Comparison of ENCODE assay signal across 1 cellular context in the genomic region with DNA sequence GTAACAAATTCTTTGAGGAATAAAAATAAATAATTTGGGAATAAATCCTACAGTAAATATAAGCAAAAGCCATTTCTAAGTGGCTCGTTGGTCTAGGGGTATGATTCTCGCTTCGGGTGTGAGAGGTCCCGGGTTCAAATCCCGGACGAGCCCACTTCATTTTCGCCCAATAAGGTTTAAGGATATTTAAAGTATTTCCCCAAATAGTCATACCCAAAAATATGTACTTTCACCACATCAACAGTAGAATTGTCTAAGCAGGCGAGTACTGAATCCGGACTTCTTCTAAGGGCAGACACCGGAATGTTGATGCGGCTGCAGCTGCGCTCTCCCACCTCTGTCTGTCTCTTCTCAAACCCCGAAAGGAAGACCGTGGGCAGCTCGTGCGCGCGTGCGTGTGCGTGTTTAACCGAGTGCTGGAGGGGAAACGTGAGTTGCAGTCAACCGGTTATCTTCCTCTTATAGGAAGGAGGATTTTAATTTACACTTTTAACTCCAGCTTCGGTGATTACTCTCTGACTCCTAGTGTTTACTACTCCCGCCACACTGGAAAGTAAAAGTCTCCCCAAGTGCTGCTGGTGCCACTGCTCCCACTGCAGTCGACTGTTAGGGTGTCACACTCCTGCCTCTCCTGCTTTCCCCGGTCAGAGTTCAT.
A peak's percentile ranks its signal among the peaks of the same experiment; 100 is the strongest.
TF ChIP-seq lines count a peak whose summit lies in the region.

No MANE protein-coding gene starts in this region.

TF ChIP-seq in K562, 482 proteins besides CTCF, POLR2A, EP300 and RAD21 (continued from another document and continues in another):
- TF ChIP-seq, protein P1, sequence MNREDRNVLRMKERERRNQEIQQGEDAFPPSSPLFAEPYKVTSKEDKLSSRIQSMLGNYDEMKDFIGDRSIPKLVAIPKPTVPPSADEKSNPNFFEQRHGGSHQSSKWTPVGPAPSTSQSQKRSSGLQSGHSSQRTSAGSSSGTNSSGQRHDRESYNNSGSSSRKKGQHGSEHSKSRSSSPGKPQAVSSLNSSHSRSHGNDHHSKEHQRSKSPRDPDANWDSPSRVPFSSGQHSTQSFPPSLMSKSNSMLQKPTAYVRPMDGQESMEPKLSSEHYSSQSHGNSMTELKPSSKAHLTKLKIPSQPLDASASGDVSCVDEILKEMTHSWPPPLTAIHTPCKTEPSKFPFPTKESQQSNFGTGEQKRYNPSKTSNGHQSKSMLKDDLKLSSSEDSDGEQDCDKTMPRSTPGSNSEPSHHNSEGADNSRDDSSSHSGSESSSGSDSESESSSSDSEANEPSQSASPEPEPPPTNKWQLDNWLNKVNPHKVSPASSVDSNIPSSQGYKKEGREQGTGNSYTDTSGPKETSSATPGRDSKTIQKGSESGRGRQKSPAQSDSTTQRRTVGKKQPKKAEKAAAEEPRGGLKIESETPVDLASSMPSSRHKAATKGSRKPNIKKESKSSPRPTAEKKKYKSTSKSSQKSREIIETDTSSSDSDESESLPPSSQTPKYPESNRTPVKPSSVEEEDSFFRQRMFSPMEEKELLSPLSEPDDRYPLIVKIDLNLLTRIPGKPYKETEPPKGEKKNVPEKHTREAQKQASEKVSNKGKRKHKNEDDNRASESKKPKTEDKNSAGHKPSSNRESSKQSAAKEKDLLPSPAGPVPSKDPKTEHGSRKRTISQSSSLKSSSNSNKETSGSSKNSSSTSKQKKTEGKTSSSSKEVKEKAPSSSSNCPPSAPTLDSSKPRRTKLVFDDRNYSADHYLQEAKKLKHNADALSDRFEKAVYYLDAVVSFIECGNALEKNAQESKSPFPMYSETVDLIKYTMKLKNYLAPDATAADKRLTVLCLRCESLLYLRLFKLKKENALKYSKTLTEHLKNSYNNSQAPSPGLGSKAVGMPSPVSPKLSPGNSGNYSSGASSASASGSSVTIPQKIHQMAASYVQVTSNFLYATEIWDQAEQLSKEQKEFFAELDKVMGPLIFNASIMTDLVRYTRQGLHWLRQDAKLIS (CRISPR knock-in tag; IDR thresholded peaks at IDR 0.05): no peak
- TF ChIP-seq ZNF384 (IDR thresholded peaks at IDR 0.05; ENCODE audit: low read depth, low read length): no peak
- TF ChIP-seq EP400 (IDR thresholded peaks at IDR 0.05): peak; percentile 60
- no peak for TF ChIP-seq KLF16 (IDR thresholded peaks at IDR 0.05)
- 0 out of 2 replicates have a peak, but pooled peaks have one; percentile 25 for TF ChIP-seq SMARCA5 (IDR thresholded peaks at IDR 0.05)
- TF ChIP-seq YBX1 (IDR thresholded peaks at IDR 0.05): no peak
- no peak for TF ChIP-seq MBD2 (IDR thresholded peaks at IDR 0.05; ENCODE audit: borderline replicate concordance, low read depth)
- no peak for TF ChIP-seq FOXP1 (CRISPR knock-in tag; IDR thresholded peaks at IDR 0.05)
- TF ChIP-seq SUPT5H (IDR thresholded peaks at IDR 0.05): peak; percentile 57; the same call in 1 of the 2 replicates
- peak; percentile 59; the same call in 1 of the 2 replicates for TF ChIP-seq MTA1 (IDR thresholded peaks at IDR 0.05; ENCODE audit: borderline replicate concordance)
- TF ChIP-seq NCOR1 (IDR thresholded peaks at IDR 0.05): peak; percentile 50
- TF ChIP-seq ATF1 (CRISPR knock-in tag; IDR thresholded peaks at IDR 0.05): no peak
- TF ChIP-seq ATF1 (tag; IDR thresholded peaks at IDR 0.05): peak; percentile 67; the same call in 1 of the 2 replicates
- TF ChIP-seq ZNF274 (IDR thresholded peaks at IDR 0.05; ENCODE audit: borderline replicate concordance, low read depth, low read length): 0 out of 2 replicates have a peak, but pooled peaks have one; percentile 55
- no peak; the same call in 1 of the 2 replicates for TF ChIP-seq FOXJ3 (CRISPR knock-in tag; IDR thresholded peaks at IDR 0.05)
- no peak for TF ChIP-seq POLR2AphosphoS2 (IDR thresholded peaks at IDR 0.05; ENCODE audit: low read length)
- TF ChIP-seq TEAD1 (CRISPR knock-in tag; IDR thresholded peaks at IDR 0.05): peak; percentile 64 to 97; a peak in 3 of 4 replicates
- no peak for TF ChIP-seq MIER1 (IDR thresholded peaks at IDR 0.05; ENCODE audit: low read depth)
- peak; percentile 49; the same call in 1 of the 2 replicates for TF ChIP-seq SREBF2 (CRISPR knock-in tag; IDR thresholded peaks at IDR 0.05)
- peak in 1 of 2 experiments; percentile 22; a peak in 1 of 4 replicates for TF ChIP-seq NONO (IDR thresholded peaks at IDR 0.05; ENCODE audit: low read depth in 2 of 2, low read length in 1 of 2)
- TF ChIP-seq TCF3 (CRISPR knock-in tag; IDR thresholded peaks at IDR 0.05): 0 out of 2 replicates have a peak, but pooled peaks have one; percentile 34
- 0 out of 2 replicates have a peak, but pooled peaks have one; percentile 25 for TF ChIP-seq ZNF668 (CRISPR knock-in tag; IDR thresholded peaks at IDR 0.05)
- no peak for TF ChIP-seq NFE2L1 (tag; IDR thresholded peaks at IDR 0.05; ENCODE audit: borderline replicate concordance, low read depth)
- 0 out of 2 replicates have a peak, but pooled peaks have one; percentile 30 for TF ChIP-seq GATA2 (CRISPR knock-in tag; IDR thresholded peaks at IDR 0.05)
- peak; percentile 88 for TF ChIP-seq TEAD4 (IDR thresholded peaks at IDR 0.05; ENCODE audit: low read length)
- no peak for TF ChIP-seq TEAD4 (CRISPR knock-in tag; IDR thresholded peaks at IDR 0.05; ENCODE audit: borderline replicate concordance)
- TF ChIP-seq BRD4 (IDR thresholded peaks at IDR 0.05): peak; percentile 94; the same call in 1 of the 2 replicates
- TF ChIP-seq BRF1 (IDR thresholded peaks at IDR 0.05; ENCODE audit: borderline replicate concordance, extremely low read depth, insufficient read length): peak; percentile 22
- peak; percentile 99 for TF ChIP-seq LCOR (CRISPR knock-in tag; IDR thresholded peaks at IDR 0.05)
- TF ChIP-seq HCFC1 (IDR thresholded peaks at IDR 0.05; ENCODE audit: low read depth, low read length): no peak
- TF ChIP-seq ZC3H4 (CRISPR knock-in tag; IDR thresholded peaks at IDR 0.05; ENCODE audit: borderline replicate concordance): no peak
- peak; percentile 63; the same call in 1 of the 2 replicates for TF ChIP-seq HLTF (IDR thresholded peaks at IDR 0.05)
- TF ChIP-seq, protein P2, sequence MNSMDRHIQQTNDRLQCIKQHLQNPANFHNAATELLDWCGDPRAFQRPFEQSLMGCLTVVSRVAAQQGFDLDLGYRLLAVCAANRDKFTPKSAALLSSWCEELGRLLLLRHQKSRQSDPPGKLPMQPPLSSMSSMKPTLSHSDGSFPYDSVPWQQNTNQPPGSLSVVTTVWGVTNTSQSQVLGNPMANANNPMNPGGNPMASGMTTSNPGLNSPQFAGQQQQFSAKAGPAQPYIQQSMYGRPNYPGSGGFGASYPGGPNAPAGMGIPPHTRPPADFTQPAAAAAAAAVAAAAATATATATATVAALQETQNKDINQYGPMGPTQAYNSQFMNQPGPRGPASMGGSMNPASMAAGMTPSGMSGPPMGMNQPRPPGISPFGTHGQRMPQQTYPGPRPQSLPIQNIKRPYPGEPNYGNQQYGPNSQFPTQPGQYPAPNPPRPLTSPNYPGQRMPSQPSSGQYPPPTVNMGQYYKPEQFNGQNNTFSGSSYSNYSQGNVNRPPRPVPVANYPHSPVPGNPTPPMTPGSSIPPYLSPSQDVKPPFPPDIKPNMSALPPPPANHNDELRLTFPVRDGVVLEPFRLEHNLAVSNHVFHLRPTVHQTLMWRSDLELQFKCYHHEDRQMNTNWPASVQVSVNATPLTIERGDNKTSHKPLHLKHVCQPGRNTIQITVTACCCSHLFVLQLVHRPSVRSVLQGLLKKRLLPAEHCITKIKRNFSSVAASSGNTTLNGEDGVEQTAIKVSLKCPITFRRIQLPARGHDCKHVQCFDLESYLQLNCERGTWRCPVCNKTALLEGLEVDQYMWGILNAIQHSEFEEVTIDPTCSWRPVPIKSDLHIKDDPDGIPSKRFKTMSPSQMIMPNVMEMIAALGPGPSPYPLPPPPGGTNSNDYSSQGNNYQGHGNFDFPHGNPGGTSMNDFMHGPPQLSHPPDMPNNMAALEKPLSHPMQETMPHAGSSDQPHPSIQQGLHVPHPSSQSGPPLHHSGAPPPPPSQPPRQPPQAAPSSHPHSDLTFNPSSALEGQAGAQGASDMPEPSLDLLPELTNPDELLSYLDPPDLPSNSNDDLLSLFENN (IDR thresholded peaks at IDR 0.05; ENCODE audit: low read depth in 2 of 2, low read length in 2 of 2): 0 out of 4 replicates have a peak, but pooled peaks of 1 of the 2 experiments have one; percentile 14
- peak; percentile 69 for TF ChIP-seq SP1 (CRISPR knock-in tag; IDR thresholded peaks at IDR 0.05)
- peak; percentile 75; the same call in 1 of the 2 replicates for TF ChIP-seq ZNF584 (CRISPR knock-in tag; IDR thresholded peaks at IDR 0.05; ENCODE audit: low read depth)
- TF ChIP-seq, protein P3, sequence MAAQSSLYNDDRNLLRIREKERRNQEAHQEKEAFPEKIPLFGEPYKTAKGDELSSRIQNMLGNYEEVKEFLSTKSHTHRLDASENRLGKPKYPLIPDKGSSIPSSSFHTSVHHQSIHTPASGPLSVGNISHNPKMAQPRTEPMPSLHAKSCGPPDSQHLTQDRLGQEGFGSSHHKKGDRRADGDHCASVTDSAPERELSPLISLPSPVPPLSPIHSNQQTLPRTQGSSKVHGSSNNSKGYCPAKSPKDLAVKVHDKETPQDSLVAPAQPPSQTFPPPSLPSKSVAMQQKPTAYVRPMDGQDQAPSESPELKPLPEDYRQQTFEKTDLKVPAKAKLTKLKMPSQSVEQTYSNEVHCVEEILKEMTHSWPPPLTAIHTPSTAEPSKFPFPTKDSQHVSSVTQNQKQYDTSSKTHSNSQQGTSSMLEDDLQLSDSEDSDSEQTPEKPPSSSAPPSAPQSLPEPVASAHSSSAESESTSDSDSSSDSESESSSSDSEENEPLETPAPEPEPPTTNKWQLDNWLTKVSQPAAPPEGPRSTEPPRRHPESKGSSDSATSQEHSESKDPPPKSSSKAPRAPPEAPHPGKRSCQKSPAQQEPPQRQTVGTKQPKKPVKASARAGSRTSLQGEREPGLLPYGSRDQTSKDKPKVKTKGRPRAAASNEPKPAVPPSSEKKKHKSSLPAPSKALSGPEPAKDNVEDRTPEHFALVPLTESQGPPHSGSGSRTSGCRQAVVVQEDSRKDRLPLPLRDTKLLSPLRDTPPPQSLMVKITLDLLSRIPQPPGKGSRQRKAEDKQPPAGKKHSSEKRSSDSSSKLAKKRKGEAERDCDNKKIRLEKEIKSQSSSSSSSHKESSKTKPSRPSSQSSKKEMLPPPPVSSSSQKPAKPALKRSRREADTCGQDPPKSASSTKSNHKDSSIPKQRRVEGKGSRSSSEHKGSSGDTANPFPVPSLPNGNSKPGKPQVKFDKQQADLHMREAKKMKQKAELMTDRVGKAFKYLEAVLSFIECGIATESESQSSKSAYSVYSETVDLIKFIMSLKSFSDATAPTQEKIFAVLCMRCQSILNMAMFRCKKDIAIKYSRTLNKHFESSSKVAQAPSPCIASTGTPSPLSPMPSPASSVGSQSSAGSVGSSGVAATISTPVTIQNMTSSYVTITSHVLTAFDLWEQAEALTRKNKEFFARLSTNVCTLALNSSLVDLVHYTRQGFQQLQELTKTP (IDR thresholded peaks at IDR 0.05; ENCODE audit: low read depth in 1 of 2, partially characterized antibody in 2 of 2): peak in 1 of 2 experiments; percentile 71
- no peak for TF ChIP-seq BMI1 (IDR thresholded peaks at IDR 0.05; ENCODE audit: low read length)
- peak; percentile 83; the same call in 1 of the 2 replicates for TF ChIP-seq NR1H2 (CRISPR knock-in tag; IDR thresholded peaks at IDR 0.05)
- TF ChIP-seq, protein P4, sequence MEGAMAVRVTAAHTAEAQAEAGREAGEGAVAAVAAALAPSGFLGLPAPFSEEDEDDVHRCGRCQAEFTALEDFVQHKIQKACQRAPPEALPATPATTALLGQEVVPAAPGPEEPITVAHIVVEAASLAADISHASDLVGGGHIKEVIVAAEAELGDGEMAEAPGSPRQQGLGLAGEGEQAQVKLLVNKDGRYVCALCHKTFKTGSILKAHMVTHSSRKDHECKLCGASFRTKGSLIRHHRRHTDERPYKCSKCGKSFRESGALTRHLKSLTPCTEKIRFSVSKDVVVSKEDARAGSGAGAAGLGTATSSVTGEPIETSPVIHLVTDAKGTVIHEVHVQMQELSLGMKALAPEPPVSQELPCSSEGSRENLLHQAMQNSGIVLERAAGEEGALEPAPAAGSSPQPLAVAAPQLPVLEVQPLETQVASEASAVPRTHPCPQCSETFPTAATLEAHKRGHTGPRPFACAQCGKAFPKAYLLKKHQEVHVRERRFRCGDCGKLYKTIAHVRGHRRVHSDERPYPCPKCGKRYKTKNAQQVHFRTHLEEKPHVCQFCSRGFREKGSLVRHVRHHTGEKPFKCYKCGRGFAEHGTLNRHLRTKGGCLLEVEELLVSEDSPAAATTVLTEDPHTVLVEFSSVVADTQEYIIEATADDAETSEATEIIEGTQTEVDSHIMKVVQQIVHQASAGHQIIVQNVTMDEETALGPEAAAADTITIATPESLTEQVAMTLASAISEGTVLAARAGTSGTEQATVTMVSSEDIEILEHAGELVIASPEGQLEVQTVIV (CRISPR knock-in tag; IDR thresholded peaks at IDR 0.05; ENCODE audit: borderline replicate concordance): no peak
- peak; percentile 95 for TF ChIP-seq BRD9 (IDR thresholded peaks at IDR 0.05; ENCODE audit: low read depth, partially characterized antibody)
- TF ChIP-seq, protein P5, sequence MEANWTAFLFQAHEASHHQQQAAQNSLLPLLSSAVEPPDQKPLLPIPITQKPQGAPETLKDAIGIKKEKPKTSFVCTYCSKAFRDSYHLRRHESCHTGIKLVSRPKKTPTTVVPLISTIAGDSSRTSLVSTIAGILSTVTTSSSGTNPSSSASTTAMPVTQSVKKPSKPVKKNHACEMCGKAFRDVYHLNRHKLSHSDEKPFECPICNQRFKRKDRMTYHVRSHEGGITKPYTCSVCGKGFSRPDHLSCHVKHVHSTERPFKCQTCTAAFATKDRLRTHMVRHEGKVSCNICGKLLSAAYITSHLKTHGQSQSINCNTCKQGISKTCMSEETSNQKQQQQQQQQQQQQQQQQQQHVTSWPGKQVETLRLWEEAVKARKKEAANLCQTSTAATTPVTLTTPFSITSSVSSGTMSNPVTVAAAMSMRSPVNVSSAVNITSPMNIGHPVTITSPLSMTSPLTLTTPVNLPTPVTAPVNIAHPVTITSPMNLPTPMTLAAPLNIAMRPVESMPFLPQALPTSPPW (CRISPR knock-in tag; IDR thresholded peaks at IDR 0.05): peak; percentile 43; the same call in 1 of the 2 replicates
- TF ChIP-seq RCOR1 (IDR thresholded peaks at IDR 0.05; ENCODE audit: borderline replicate concordance in 1 of 2, low read depth in 2 of 2, low read length in 2 of 2): peak; percentile 4 to 81; a peak in 1 of 4 replicates
- no peak for TF ChIP-seq PTTG1 (tag; IDR thresholded peaks at IDR 0.05; ENCODE audit: low read depth)
- TF ChIP-seq TRIM24 (IDR thresholded peaks at IDR 0.05): peak in 1 of 2 experiments; percentile 37; a peak in 1 of 4 replicates
- no peak for TF ChIP-seq ZNF354B (CRISPR knock-in tag; IDR thresholded peaks at IDR 0.05)
- TF ChIP-seq RBM25 (IDR thresholded peaks at IDR 0.05; ENCODE audit: low read depth, low read length, severe bottlenecking): peak; percentile 66
- TF ChIP-seq ZNF764 (CRISPR knock-in tag; IDR thresholded peaks at IDR 0.05; ENCODE audit: low read depth): 0 out of 2 replicates have a peak, but pooled peaks have one; percentile 7
- peak; percentile 44 for TF ChIP-seq CBFA2T3 (IDR thresholded peaks at IDR 0.05)
- TF ChIP-seq TBP (optimal IDR thresholded peaks at IDR 0.05; ENCODE audit: low read depth, low read length): peak; percentile 100
- TF ChIP-seq, protein P6, sequence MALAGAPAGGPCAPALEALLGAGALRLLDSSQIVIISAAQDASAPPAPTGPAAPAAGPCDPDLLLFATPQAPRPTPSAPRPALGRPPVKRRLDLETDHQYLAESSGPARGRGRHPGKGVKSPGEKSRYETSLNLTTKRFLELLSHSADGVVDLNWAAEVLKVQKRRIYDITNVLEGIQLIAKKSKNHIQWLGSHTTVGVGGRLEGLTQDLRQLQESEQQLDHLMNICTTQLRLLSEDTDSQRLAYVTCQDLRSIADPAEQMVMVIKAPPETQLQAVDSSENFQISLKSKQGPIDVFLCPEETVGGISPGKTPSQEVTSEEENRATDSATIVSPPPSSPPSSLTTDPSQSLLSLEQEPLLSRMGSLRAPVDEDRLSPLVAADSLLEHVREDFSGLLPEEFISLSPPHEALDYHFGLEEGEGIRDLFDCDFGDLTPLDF (CRISPR knock-in tag; IDR thresholded peaks at IDR 0.05): peak; percentile 34; the same call in 1 of the 2 replicates
